8 cellular contexts compared by ENCODE assay signal in the genomic region with DNA sequence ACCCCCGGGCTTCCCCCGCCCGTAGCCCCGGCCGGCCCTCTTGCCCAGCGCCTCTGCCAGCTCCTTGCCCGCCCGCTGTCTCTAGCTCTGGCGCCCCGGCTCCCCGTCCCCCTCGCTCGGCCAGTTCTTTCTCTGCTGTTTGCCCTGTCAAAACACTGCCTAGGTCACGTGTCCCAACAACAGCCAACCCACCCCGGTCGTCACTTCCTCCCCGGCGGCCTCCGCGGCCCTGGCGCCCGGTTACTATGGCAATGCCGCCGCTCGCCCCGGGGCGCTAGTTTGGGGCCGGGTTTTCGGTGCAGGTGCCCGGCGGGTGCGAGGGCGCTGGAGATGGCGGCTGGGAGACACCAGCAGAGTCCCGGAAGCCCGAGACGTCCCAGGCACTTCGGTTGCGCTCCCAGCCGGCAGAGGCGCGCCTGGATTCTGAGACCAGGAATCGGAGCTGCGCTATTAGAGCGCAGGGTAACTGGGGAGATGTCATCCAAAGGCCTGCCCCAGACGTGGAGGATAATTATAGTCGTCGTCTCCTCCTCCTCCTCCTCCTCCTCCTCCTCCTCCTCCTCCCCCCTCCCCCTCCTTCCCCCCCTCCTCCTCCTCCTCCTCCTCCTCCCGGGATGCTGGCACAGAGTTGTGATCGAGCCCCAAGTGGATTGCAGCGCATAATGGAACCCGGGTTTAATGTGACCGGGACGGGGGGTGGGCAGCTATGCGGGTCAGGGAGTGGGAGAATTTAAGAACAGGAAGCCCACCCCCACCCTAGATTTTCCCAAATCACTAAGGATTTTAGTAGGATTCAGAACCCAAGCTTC. TPM values are rescaled to one million over a fixed set of nuclear protein-coding genes. Genes with fewer than 3 reads are reported as not detected.
DNase-seq lines count a peak whose midpoint lies in the region; ATAC-seq and TF ChIP-seq lines count a peak whose summit lies in the region.

A gene with protein sequence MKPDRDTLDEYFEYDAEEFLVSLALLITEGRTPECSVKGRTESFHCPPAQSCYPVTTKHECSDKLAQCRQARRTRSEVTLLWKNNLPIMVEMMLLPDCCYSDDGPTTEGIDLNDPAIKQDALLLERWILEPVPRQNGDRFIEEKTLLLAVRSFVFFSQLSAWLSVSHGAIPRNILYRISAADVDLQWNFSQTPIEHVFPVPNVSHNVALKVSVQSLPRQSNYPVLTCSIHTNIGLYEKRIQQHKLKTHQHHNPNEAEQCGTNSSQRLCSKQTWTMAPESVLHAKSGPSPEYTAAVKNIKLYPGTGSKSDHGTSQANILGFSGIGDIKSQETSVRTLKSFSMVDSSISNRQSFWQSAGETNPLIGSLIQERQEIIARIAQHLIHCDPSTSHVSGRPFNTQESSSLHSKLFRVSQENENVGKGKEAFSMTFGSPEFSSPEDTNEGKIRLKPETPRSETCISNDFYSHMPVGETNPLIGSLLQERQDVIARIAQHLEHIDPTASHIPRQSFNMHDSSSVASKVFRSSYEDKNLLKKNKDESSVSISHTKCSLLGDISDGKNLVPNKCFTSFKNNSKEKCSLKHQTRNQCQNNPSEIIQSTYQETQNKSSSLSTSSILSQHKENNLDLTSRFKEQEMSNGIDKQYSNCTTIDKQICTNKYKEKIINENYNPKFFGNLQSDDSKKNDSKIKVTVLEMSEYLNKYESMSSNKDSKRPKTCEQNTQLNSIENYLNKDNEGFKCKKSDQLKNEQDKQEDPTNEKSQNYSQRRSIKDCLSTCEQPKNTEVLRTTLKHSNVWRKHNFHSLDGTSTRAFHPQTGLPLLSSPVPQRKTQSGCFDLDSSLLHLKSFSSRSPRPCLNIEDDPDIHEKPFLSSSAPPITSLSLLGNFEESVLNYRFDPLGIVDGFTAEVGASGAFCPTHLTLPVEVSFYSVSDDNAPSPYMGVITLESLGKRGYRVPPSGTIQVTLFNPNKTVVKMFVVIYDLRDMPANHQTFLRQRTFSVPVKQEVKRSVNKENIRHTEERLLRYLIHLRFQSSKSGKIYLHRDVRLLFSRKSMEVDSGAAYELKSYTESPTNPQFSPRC (minus strand): TSS at position 157 of the 809 bp plus-strand sequence. CDS start 1,367 bp downstream, outside the sequence.

- H3K9me3 ChIP-seq in transverse colon = no peaks in the 10 kb centered on the region

- peak; percentile 35 for DNase-seq in NCI-H1417 treated with DMSO at 0.1 percent for 48 hours (lab: John Stamatoyannopoulos, UW)
- peak; percentile 73 to 96 (median 90) for DNase-seq in T-cell
- peak; percentile 98 for DNase-seq in cardiac septum (ENCODE audit: low spot score)
- peak; percentile 93 for DNase-seq in pons (ENCODE audit: low spot score)
- peak; percentile 94 for DNase-seq in transverse colon

- in situ Hi-C loops in transverse colon (cut with MboI; ENCODE audit: low pct_ligation_motif_present in 1 of 4, low pct_unique_long_range_greater_than_20kb in 1 of 4, low sequenced_read_pairs in 3 of 4) = no loop called here

- TF ChIP-seq CTCF in GM12875 (IDR thresholded peaks at IDR 0.05; ENCODE audit: borderline replicate concordance, insufficient read depth, low read depth, low read length) (no peak), transverse colon (IDR thresholded peaks at IDR 0.05) (peak in 1 of 5 experiments; percentile 17)

- POLR2A ChIA-PET in T-cell (lab: Charles Lee) = interaction anchor here (0.6 to 1.2 kb wide), 5 partner anchors 12 to 150 kb away, joined by 3 to 14 read pairs (median 3); no protein-coding TSS in a partner anchor

- peak; percentile 90 for TF ChIP-seq POLR2A in transverse colon (IDR thresholded peaks at IDR 0.05)

- ATAC-seq in HG02759 (IDR thresholded peaks at IDR 0.05; ENCODE audit: unreplicated experiment) (peak; percentile 81), T-cell (replicated peaks in 1 of 4) (peak; percentile 74 to 86 (median 80))

- H3K4me3 ChIP-seq in GM12875 (ENCODE audit: low read depth, low read length) (peak within 1 kb of the TSS; percentile 98), transverse colon (peak within 1 kb of the TSS; percentile 73 to 98 (median 82))

- H3K27ac Mint-ChIP-seq in T-cell = peak within 1 kb of the TSS; percentile 99 to 100

- H3K27me3 Mint-ChIP-seq in T-cell = no peaks in the 10 kb centered on the region

- peaks cover 15 to 39% (median 26%) of the 10 kb centered on the region in 4 donors for H3K4me1 ChIP-seq in transverse colon

- WGBS in adipose tissue, 3 donors = 1% methylated on average over 44 to 55 of the region's 55 CpGs
- WGBS in transverse colon (ENCODE audit: low coverage in 1 of 2), 2 donors = 2% methylated on average over 39 of the region's 55 CpGs; no CpG with 5 or more reads in 1 of the 2 donors

- no peaks in the 10 kb centered on the region for H3K27me3 ChIP-seq in transverse colon

- CTCF ChIA-PET in T-cell (lab: Charles Lee) = interaction anchor here in 1 of 2 donors (0.6 kb wide), 1 partner anchor 8 kb away, joined by 3 read pairs; no protein-coding TSS in a partner anchor

- H3K27ac ChIP-seq in adipose tissue (ENCODE audit: low read depth, low read length) (peak within 1 kb of the TSS; percentile 56), transverse colon (peak within 1 kb of the TSS; percentile 97 to 100 (median 98))

- intact Hi-C loops in cardiac septum (cut with DNase I) (loop anchor here (2.0 kb wide), 1 partner anchor 111 kb away; the partner anchor contains the start of gene ARPP19), transverse colon (cut with DNase I; ENCODE audit: low total_unique reads) (no loop called here)

- peak within 1 kb of the TSS; percentile 91 to 99 (median 99) for H3K4me3 Mint-ChIP-seq in T-cell

- peaks cover 51 to 66% (median 62%) of the 10 kb centered on the region in 3 donors for H3K4me1 Mint-ChIP-seq in T-cell

- H3K36me3 ChIP-seq in transverse colon = peaks cover 0 to 17% (median 0%) of the 10 kb centered on the region in 4 donors

- H3K9me3 Mint-ChIP-seq in T-cell = no peaks in the 10 kb centered on the region

- H3K36me3 Mint-ChIP-seq in T-cell = peaks cover 13% of the 10 kb centered on the region

- no peak for TF ChIP-seq EP300 in transverse colon (IDR thresholded peaks at IDR 0.05; ENCODE audit: low read depth)

RNA-seq across cellular contexts. Expression of the gene that starts here (rescaled TPM):
- total RNA-seq in T-cell (100 to 1,000 TPM in 2 of 5 donors, 10 to 100 TPM in 3; 88.2 to 121 (median 96.1) TPM), cardiac septum (31.5 TPM), transverse colon (100 to 1,000 TPM in 1 of 4 donors, 10 to 100 TPM in 3; 41.0 to 149 (median 84.5) TPM)
- 10 to 100 TPM; 19.3 to 40.6 (median 31.9) TPM for polyA plus RNA-seq in adipose tissue

Comparison
In these comparisons a context has a peak if more than half of its experiments do, and no peak if none do; other contexts are left out.
1. Peak in every context shown above with its lines: DNase-seq, ATAC-seq, H3K4me3 ChIP-seq and H3K27ac ChIP-seq.
2. DNase-seq: peak in every context shown above with its lines; median percentile 98 in cardiac septum; 94 in transverse colon; 93 in pons; 90 in T-cell; 35 in NCI-H1417 treated with DMSO at 0.1 percent for 48 hours.